11 cellular contexts compared by ENCODE assay signal in genomic region chr2:118848381-118849225, GRCh38. TPM values are rescaled to one million over a fixed set of nuclear protein-coding genes. Genes with fewer than 3 reads are reported as not detected.
DNase-seq lines count a peak whose midpoint lies in the region; ATAC-seq, FAIRE-seq and TF ChIP-seq lines count a peak whose summit lies in the region.
"Had no signal": no experiment of that assay in that cellular context is flagged by ENCODE, and none has a peak within 500 bp of the region (broad histone marks: within the 10 kb centered on the region; RNA-seq: fewer than 3 reads in every experiment).

No MANE protein-coding gene starts in this region.

- peaks cover 79% of the 10 kb centered on the region for H3K27me3 Mint-ChIP-seq in activated T-cell treated with anti-CD3 and anti-CD28 coated beads, Interleukin-2, amount 50 U/mL, for 4 hours (ENCODE audit: low read depth)
- peaks cover 78% of the 10 kb centered on the region for H3K27me3 Mint-ChIP-seq in activated CD8-positive, alpha-beta T cell treated with anti-CD3 and anti-CD28 coated beads, Interleukin-2, amount 10 ng/mL, durations not matched to agents 7 days and 5 days (ENCODE audit: low read depth)
- peaks cover 93% of the 10 kb centered on the region for H3K27me3 Mint-ChIP-seq in stimulated activated naive CD8-positive, alpha-beta T cell treated with anti-CD3 and anti-CD28 coated beads, Interleukin-15, amount 100 ng/mL, for 72 hours

- peak overlapping the region; percentile 40 for H3K9ac ChIP-seq in keratinocyte (ENCODE audit: control insufficient read depth, extremely low read depth, insufficient read depth, low read length)

- H3K9me3 ChIP-seq in keratinocyte (ENCODE audit: control insufficient read depth, low read depth, low read length), result no peaks in the 10 kb centered on the region

- H3K9me1 ChIP-seq in keratinocyte (ENCODE audit: control insufficient read depth, extremely low read depth, insufficient read depth, low read length), result no peaks in the 10 kb centered on the region

- TF ChIP-seq CTCF in keratinocyte (optimal IDR thresholded peaks at IDR 0.05 in 1 of 3, IDR thresholded peaks at IDR 0.05 in 1 of 3, conservative IDR thresholded peaks at IDR 0.05 in 1 of 3; ENCODE audit: extremely low read depth in 1 of 3, insufficient read depth in 2 of 3, low read length in 3 of 3), result no peak

- H3K4me1 Mint-ChIP-seq in activated T-cell treated with anti-CD3 and anti-CD28 coated beads, Interleukin-2, amount 50 U/mL, for 4 hours (ENCODE audit: low read depth), result peaks cover 22% of the 10 kb centered on the region
- H3K4me1 Mint-ChIP-seq in activated CD8-positive, alpha-beta T cell treated with anti-CD3 and anti-CD28 coated beads, Interleukin-2, amount 10 ng/mL, durations not matched to agents 7 days and 5 days (ENCODE audit: low read depth), result peaks cover 10% of the 10 kb centered on the region
- peaks cover 51% of the 10 kb centered on the region for H3K4me1 Mint-ChIP-seq in stimulated activated naive CD8-positive, alpha-beta T cell treated with anti-CD3 and anti-CD28 coated beads, Interleukin-15, amount 100 ng/mL, for 72 hours

- no peaks in the 10 kb centered on the region for H3K9me3 Mint-ChIP-seq in activated T-cell treated with anti-CD3 and anti-CD28 coated beads, Interleukin-2, amount 50 U/mL, for 4 hours
- no peaks in the 10 kb centered on the region for H3K9me3 Mint-ChIP-seq in activated CD8-positive, alpha-beta T cell treated with anti-CD3 and anti-CD28 coated beads, Interleukin-2, amount 10 ng/mL, durations not matched to agents 7 days and 5 days (ENCODE audit: insufficient read depth)
- H3K9me3 Mint-ChIP-seq in stimulated activated naive CD8-positive, alpha-beta T cell treated with anti-CD3 and anti-CD28 coated beads, Interleukin-15, amount 100 ng/mL, for 72 hours, result no peaks in the 10 kb centered on the region

- peak overlapping the region; percentile 89 for H3K4me2 ChIP-seq in keratinocyte (ENCODE audit: control insufficient read depth, extremely low read depth, insufficient read depth, low read depth, low read length)

- H3K4me3 ChIP-seq in keratinocyte (ENCODE audit: control insufficient read depth in 2 of 3, extremely low read depth in 1 of 3, insufficient read depth in 2 of 3, low read depth in 1 of 3, low read length in 3 of 3), result peak overlapping the region in 2 of 3 experiments; percentile 23 to 64

- POLR2A ChIA-PET in activated CD8-positive, alpha-beta T cell treated with anti-CD3 and anti-CD28 coated beads, Interleukin-2, amount 10 ng/mL, durations not matched to agents 7 days and 5 days (lab: Charles Lee), result interaction anchor here (0.6 kb wide), 1 partner anchor 843 kb away, joined by 3 read pairs; no protein-coding TSS in a partner anchor

- no peaks in the 10 kb centered on the region for H3K79me2 ChIP-seq in keratinocyte (ENCODE audit: control insufficient read depth, insufficient read depth, low read length)

- no peak for FAIRE-seq in keratinocyte (lab: Jason Lieb, UNC)
- FAIRE-seq: bronchial epithelial cell had no signal

- no peak for DNase-seq in activated T-cell treated with anti-CD3 and anti-CD28 coated beads, Interleukin-2, amount 50 U/mL, for 4 hours
- DNase-seq in activated T-cell treated with anti-CD3 and anti-CD28 coated beads, Interleukin-2, amount 50 U/mL, for 1 hour, result no peak
- no peak for DNase-seq in activated CD8-positive, alpha-beta T cell treated with anti-CD3 and anti-CD28 coated beads, Interleukin-2, amount 10 ng/mL, durations not matched to agents 7 days and 5 days
- DNase-seq in keratinocyte (ENCODE audit: low read depth, low spot score) (no peak), AG20443 (ENCODE audit: low spot score) (no peak), cerebellar nuclear complex (lab: John Stamatoyannopoulos, UW) (no peak), SKM-1 treated with dmso at 0.1 percent for 144 hours (lab: John Stamatoyannopoulos, UW; ENCODE audit: unreplicated experiment) (no peak)
- no peak for DNase-seq in stimulated activated naive CD8-positive, alpha-beta T cell treated with anti-CD3 and anti-CD28 coated beads, Interleukin-15, amount 100 ng/mL, for 72 hours
- DNase-seq: activated CD4-positive, CD25-positive, alpha-beta regulatory T cell; NK-92 treated with Interleukin-12 subunit alpha and Interleukin-12 subunit beta, amount 100 ng/mL, for 24 hours had no signal

- H2AFZ ChIP-seq in keratinocyte (ENCODE audit: control insufficient read depth, low read length), result peak overlapping the region; percentile 22

- H4K20me1 ChIP-seq in keratinocyte (ENCODE audit: control insufficient read depth, extremely low read depth, insufficient read depth, low read length), result no peaks in the 10 kb centered on the region

- H3K4me3 Mint-ChIP-seq in activated T-cell treated with anti-CD3 and anti-CD28 coated beads, Interleukin-2, amount 50 U/mL, for 4 hours, result peak overlapping the region; percentile 16
- peak overlapping the region; percentile 49 for H3K4me3 Mint-ChIP-seq in activated CD8-positive, alpha-beta T cell treated with anti-CD3 and anti-CD28 coated beads, Interleukin-2, amount 10 ng/mL, durations not matched to agents 7 days and 5 days
- H3K4me3 Mint-ChIP-seq in stimulated activated naive CD8-positive, alpha-beta T cell treated with anti-CD3 and anti-CD28 coated beads, Interleukin-15, amount 100 ng/mL, for 72 hours, result peak overlapping the region; percentile 44 to 54

- H3K27me3 ChIP-seq in keratinocyte (ENCODE audit: control insufficient read depth, extremely low read depth, insufficient read depth, low read length), result peaks cover 59% of the 10 kb centered on the region

- dilution Hi-C loops in keratinocyte (cut with MboI; ENCODE audit: extremely low pct_ligation_motif_present, low sequenced_read_pairs), result no loop called here

- no peaks in the 10 kb centered on the region for H3K36me3 Mint-ChIP-seq in activated T-cell treated with anti-CD3 and anti-CD28 coated beads, Interleukin-2, amount 50 U/mL, for 4 hours (ENCODE audit: insufficient read depth)
- H3K36me3 Mint-ChIP-seq in activated CD8-positive, alpha-beta T cell treated with anti-CD3 and anti-CD28 coated beads, Interleukin-2, amount 10 ng/mL, durations not matched to agents 7 days and 5 days (ENCODE audit: low read depth), result peaks cover 15% of the 10 kb centered on the region

- no peak for ATAC-seq in activated T-cell treated with anti-CD3 and anti-CD28 coated beads, Interleukin-2, amount 50 U/mL, for 4 hours
- no peak for ATAC-seq in activated CD8-positive, alpha-beta T cell treated with anti-CD3 and anti-CD28 coated beads, Interleukin-2, amount 10 ng/mL, durations not matched to agents 7 days and 5 days
- ATAC-seq in stimulated activated naive CD8-positive, alpha-beta T cell treated with anti-CD3 and anti-CD28 coated beads, Interleukin-15, amount 100 ng/mL, for 72 hours, result no peak

- peak overlapping the region; percentile 52 for H3K27ac Mint-ChIP-seq in activated CD8-positive, alpha-beta T cell treated with anti-CD3 and anti-CD28 coated beads, Interleukin-2, amount 10 ng/mL, durations not matched to agents 7 days and 5 days
- peak overlapping the region in 1 of 2 donors; percentile 85 for H3K27ac Mint-ChIP-seq in stimulated activated naive CD8-positive, alpha-beta T cell treated with anti-CD3 and anti-CD28 coated beads, Interleukin-15, amount 100 ng/mL, for 72 hours

- CTCF ChIA-PET in activated CD8-positive, alpha-beta T cell treated with anti-CD3 and anti-CD28 coated beads, Interleukin-2, amount 10 ng/mL, durations not matched to agents 7 days and 5 days (lab: Charles Lee), result interaction anchor here (1.4 kb wide), 1 partner anchor 12 kb away, joined by 5 read pairs; no protein-coding TSS in a partner anchor

- H3K36me3 ChIP-seq in keratinocyte (ENCODE audit: control insufficient read depth in 2 of 2, extremely low read depth in 1 of 2, insufficient read depth in 2 of 2, low read length in 2 of 2), result no peaks in the 10 kb centered on the region

- H3K27ac ChIP-seq in keratinocyte (ENCODE audit: control insufficient read depth, insufficient read depth, low read length), result no peak overlapping the region

- H3K4me1 ChIP-seq in keratinocyte (ENCODE audit: control insufficient read depth, extremely low read depth, insufficient read depth, low read length), result peaks cover 6% of the 10 kb centered on the region

RNA-seq across cellular contexts. Expression of gene EN1, which starts 1.2 kb away (rescaled TPM):
- not detected for total RNA-seq in activated T-cell treated with anti-CD3 and anti-CD28 coated beads, Interleukin-2, amount 50 U/mL, for 4 hours
- not detected for total RNA-seq in activated CD8-positive, alpha-beta T cell treated with anti-CD3 and anti-CD28 coated beads, Interleukin-2, amount 10 ng/mL, durations not matched to agents 7 days and 5 days
- 0.05 to 0.24 TPM (median 0.08 TPM) in 3 replicates for polyA plus RNA-seq in keratinocyte
- 1.2 TPM for polyA plus RNA-seq in keratinocyte (2011; ENCODE audit: low read depth)
- polyA plus RNA-seq in keratinocyte (2011; cell fraction: cytosol; rRNA removed), result 0.05 and 0.22 TPM in 2 replicates
- 0.15 and 0.28 TPM in 2 replicates for polyA plus RNA-seq in keratinocyte (2011; cell fraction: nucleus; rRNA removed)
- 0.68 and 1.5 TPM in 2 replicates for polyA plus RNA-seq in keratinocyte (2012; ENCODE audit: low replicate concordance)
- 1.0 TPM in 1 of 3 replicates, not detected in the others for polyA minus RNA-seq in keratinocyte
- not detected for polyA minus RNA-seq in keratinocyte (2011; cell fraction: cytosol; rRNA and poly(A)+ RNA removed)
- not detected in 2 replicates for polyA minus RNA-seq in keratinocyte (2011; cell fraction: nucleus; rRNA and poly(A)+ RNA removed)
- total RNA-seq: bronchial epithelial cell had no signal
